22 cellular contexts compared by ENCODE assay signal in the genomic region with DNA sequence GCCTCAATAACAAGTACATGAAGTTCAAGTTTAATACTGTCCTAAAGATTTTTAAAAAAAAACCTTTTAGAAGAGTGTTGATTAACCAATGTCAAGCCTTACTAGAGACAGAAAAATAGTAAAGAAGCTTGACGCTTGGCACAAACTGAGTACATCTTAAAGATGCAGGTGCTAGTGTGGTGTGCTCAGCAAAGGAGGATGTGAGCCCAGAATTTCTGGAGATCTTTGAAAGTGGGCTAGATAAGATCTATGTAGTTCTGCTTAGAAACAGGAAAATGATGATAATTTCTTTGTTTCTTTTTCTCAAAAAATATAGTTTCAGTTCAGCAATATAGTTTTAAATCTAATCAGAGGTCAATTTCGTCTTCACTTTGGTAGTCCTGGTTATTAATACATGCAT.
A peak's percentile ranks its signal among the peaks of the same experiment; 100 is the strongest.
DNase-seq lines count a peak whose midpoint lies in the region; ATAC-seq and TF ChIP-seq lines count a peak whose summit lies in the region.
"Had no signal": no experiment of that assay in that cellular context is flagged by ENCODE, and none has a peak within 500 bp of the region (broad histone marks: within the 10 kb centered on the region; RNA-seq: fewer than 3 reads in every experiment).

No MANE protein-coding gene starts in this region.

- H3K27ac Mint-ChIP-seq in naive B cell, result peak overlapping the region in 4 of 6 donors; percentile 25 to 49 (median 35)
- H3K27ac Mint-ChIP-seq in natural killer cell treated with Interleukin-12 subunit alpha and Interleukin-12 subunit beta and Interleukin-15 and Interleukin-18, amount 100 ng/mL, for 72 hours, result no peak overlapping the region
- H3K27ac Mint-ChIP-seq: H9; nephron; stimulated activated naive CD8-positive, alpha-beta T cell treated with anti-CD3 and anti-CD28 coated beads, Interleukin-15, Interleukin-2, amounts not matched to agents 100 ng/mL and 50 ng/mL, for 24 hours; T-helper 1 cell treated with Interleukin-12 subunit alpha and Interleukin-12 subunit beta and Interleukin-4 antibody, amounts not matched to agents 30 μg/mL and 1 μg/mL, for 36 hours had no signal

- no peak overlapping the region for H3K4me3 ChIP-seq in gastroesophageal sphincter
- no peak overlapping the region for H3K4me3 ChIP-seq in right atrium auricular region
- H3K4me3 ChIP-seq: transverse colon had no signal

- TF ChIP-seq EP300 in gastroesophageal sphincter (IDR thresholded peaks at IDR 0.05), result no peak

- H3K4me3 Mint-ChIP-seq in naive B cell, result no peak overlapping the region
- no peak overlapping the region for H3K4me3 Mint-ChIP-seq in natural killer cell treated with Interleukin-12 subunit alpha and Interleukin-12 subunit beta and Interleukin-15 and Interleukin-18, amount 100 ng/mL, for 72 hours
- H3K4me3 Mint-ChIP-seq: nephron; stimulated activated naive CD8-positive, alpha-beta T cell treated with anti-CD3 and anti-CD28 coated beads, Interleukin-15, Interleukin-2, amounts not matched to agents 100 ng/mL and 50 ng/mL, for 24 hours; T-helper 1 cell treated with Interleukin-12 subunit alpha and Interleukin-12 subunit beta and Interleukin-4 antibody, amounts not matched to agents 30 μg/mL and 1 μg/mL, for 36 hours had no signal

- H3K36me3 Mint-ChIP-seq in naive B cell, result peaks cover 0 to under 1% of the 10 kb centered on the region in 2 donors
- H3K36me3 Mint-ChIP-seq in natural killer cell treated with Interleukin-12 subunit alpha and Interleukin-12 subunit beta and Interleukin-15 and Interleukin-18, amount 100 ng/mL, for 72 hours, result no peaks in the 10 kb centered on the region

- peaks cover 21 to 41% (median 27%) of the 10 kb centered on the region in 3 donors for H3K4me1 Mint-ChIP-seq in naive B cell
- H3K4me1 Mint-ChIP-seq in natural killer cell treated with Interleukin-12 subunit alpha and Interleukin-12 subunit beta and Interleukin-15 and Interleukin-18, amount 100 ng/mL, for 72 hours (ENCODE audit: low read depth in 2 of 2), result no peaks in the 10 kb centered on the region

- peaks cover 0 to under 1% (median 0%) of the 10 kb centered on the region in 7 donors for H3K9me3 Mint-ChIP-seq in naive B cell
- no peaks in the 10 kb centered on the region for H3K9me3 Mint-ChIP-seq in natural killer cell treated with Interleukin-12 subunit alpha and Interleukin-12 subunit beta and Interleukin-15 and Interleukin-18, amount 100 ng/mL, for 72 hours
- H3K9me3 Mint-ChIP-seq: T-helper 1 cell treated with Interleukin-12 subunit alpha and Interleukin-12 subunit beta and Interleukin-4 antibody, amounts not matched to agents 30 μg/mL and 1 μg/mL, for 36 hours had no signal

- no peaks in the 10 kb centered on the region for H3K27me3 ChIP-seq in gastroesophageal sphincter
- no peaks in the 10 kb centered on the region for H3K27me3 ChIP-seq in right atrium auricular region
- H3K27me3 ChIP-seq: transverse colon had no signal

- 76 to 77% methylated on average over 2 of the region's 2 CpGs for WGBS in gastroesophageal sphincter (ENCODE audit: low coverage in 1 of 2), 2 donors

- H3K4me1 ChIP-seq in gastroesophageal sphincter, result no peaks in the 10 kb centered on the region
- H3K4me1 ChIP-seq in right atrium auricular region, result no peaks in the 10 kb centered on the region
- H3K4me1 ChIP-seq: transverse colon had no signal

- no peak overlapping the region for H3K27ac ChIP-seq in gastroesophageal sphincter
- no peak overlapping the region for H3K27ac ChIP-seq in right atrium auricular region
- H3K27ac ChIP-seq: transverse colon, VCaP had no signal

- no peaks in the 10 kb centered on the region for H3K27me3 Mint-ChIP-seq in naive B cell
- H3K27me3 Mint-ChIP-seq in natural killer cell treated with Interleukin-12 subunit alpha and Interleukin-12 subunit beta and Interleukin-15 and Interleukin-18, amount 100 ng/mL, for 72 hours, result no peaks in the 10 kb centered on the region
- H3K27me3 Mint-ChIP-seq: stimulated activated naive CD8-positive, alpha-beta T cell treated with anti-CD3 and anti-CD28 coated beads, Interleukin-15, Interleukin-2, amounts not matched to agents 100 ng/mL and 50 ng/mL, for 24 hours had no signal

- no peak for TF ChIP-seq POLR2A in gastroesophageal sphincter (IDR thresholded peaks at IDR 0.05)

- no peaks in the 10 kb centered on the region for H3K36me3 ChIP-seq in gastroesophageal sphincter
- no peaks in the 10 kb centered on the region for H3K36me3 ChIP-seq in right atrium auricular region
- H3K36me3 ChIP-seq: transverse colon had no signal

- no peaks in the 10 kb centered on the region for H3K9me3 ChIP-seq in gastroesophageal sphincter
- no peaks in the 10 kb centered on the region for H3K9me3 ChIP-seq in right atrium auricular region
- H3K9me3 ChIP-seq: transverse colon had no signal

- DNase-seq in naive B cell (no peak), right atrium auricular region (ENCODE audit: low spot score) (no peak)
- DNase-seq in natural killer cell treated with Interleukin-12 subunit alpha and Interleukin-12 subunit beta and Interleukin-15 and Interleukin-18, amount 100 ng/mL, for 72 hours (ENCODE audit: low spot score), result no peak
- DNase-seq: activated CD4-positive, alpha-beta T cell treated with anti-CD3 and anti-CD28 coated beads, Interleukin-2, amount 50 U/mL, for 4 hours; activated naive CD4-positive, alpha-beta T cell treated with Interleukin-2 at 50 U/mL for 16 hours; effector CD4-positive, alpha-beta T cell; H9; mesendoderm; NCI-H1436; PC-3; SHP77 treated with DMSO at 0.1 percent for 48 hours; transverse colon had no signal

- no peak for TF ChIP-seq CTCF in gastroesophageal sphincter (IDR thresholded peaks at IDR 0.05)
- TF ChIP-seq CTCF in right atrium auricular region (IDR thresholded peaks at IDR 0.05), result no peak

- ATAC-seq in GM18867 (IDR thresholded peaks at IDR 0.05; ENCODE audit: unreplicated experiment) (peak; percentile 68), GM21526 (IDR thresholded peaks at IDR 0.05; ENCODE audit: low FRiP score, unreplicated experiment) (peak; percentile 76), HG03097 (IDR thresholded peaks at IDR 0.05; ENCODE audit: low FRiP score, unreplicated experiment) (peak; percentile 62), naive B cell (ENCODE audit: low read depth in 2 of 2) (peak; percentile 89 to 91), gastroesophageal sphincter (no peak), HG03457 (IDR thresholded peaks at IDR 0.05; ENCODE audit: unreplicated experiment) (no peak)
- no peak for ATAC-seq in natural killer cell treated with Interleukin-12 subunit alpha and Interleukin-12 subunit beta and Interleukin-15 and Interleukin-18, amount 100 ng/mL, for 72 hours
- ATAC-seq: esophagus mucosa, PC-3 had no signal

Comparison
In these comparisons a context has a peak if more than half of its experiments do, and no peak if none do; other contexts are left out.
1. ATAC-seq: peak in GM18867 (single experiment), GM21526 (single experiment), HG03097 (single experiment) and naive B cell (2 of 2); none in gastroesophageal sphincter (single experiment), natural killer cell treated with Interleukin-12 subunit alpha and Interleukin-12 subunit beta and Interleukin-15 and Interleukin-18, amount 100 ng/mL, for 72 hours (0 of 2) and HG03457 (single experiment).
2. H3K27ac Mint-ChIP-seq: peak in naive B cell (4 of 6); none in natural killer cell treated with Interleukin-12 subunit alpha and Interleukin-12 subunit beta and Interleukin-15 and Interleukin-18, amount 100 ng/mL, for 72 hours (0 of 2).